Comparison of ENCODE assay signal across 13 cellular contexts in genomic region chr3:50606596-50606995, GRCh38. TPM values are rescaled to one million over a fixed set of nuclear protein-coding genes. Genes with fewer than 3 reads are reported as not detected.
DNase-seq lines count a peak whose midpoint lies in the region; ATAC-seq, FAIRE-seq and TF ChIP-seq lines count a peak whose summit lies in the region.
"Had no signal": no experiment of that assay in that cellular context is flagged by ENCODE, and none has a peak within 500 bp of the region (broad histone marks: within the 10 kb centered on the region; RNA-seq: fewer than 3 reads in every experiment).

No MANE protein-coding gene starts in this region.

- H3K9ac ChIP-seq in neural progenitor cell: no peak overlapping the region

- H3K4me1 Mint-ChIP-seq in activated CD4-positive, alpha-beta T cell treated with anti-CD3 and anti-CD28 coated beads, Interleukin-2, amount 10 ng/mL, durations not matched to agents 7 days and 5 days: peaks cover 46% of the 10 kb centered on the region
- peaks cover 96% of the 10 kb centered on the region for H3K4me1 Mint-ChIP-seq in central memory CD8-positive, alpha-beta T cell
- peaks cover 11% of the 10 kb centered on the region for H3K4me1 Mint-ChIP-seq in neural progenitor cell

- H3K27me3 Mint-ChIP-seq in activated CD4-positive, alpha-beta T cell treated with anti-CD3 and anti-CD28 coated beads, Interleukin-2, amount 10 ng/mL, durations not matched to agents 7 days and 5 days: no peaks in the 10 kb centered on the region
- no peaks in the 10 kb centered on the region for H3K27me3 Mint-ChIP-seq in central memory CD8-positive, alpha-beta T cell
- peaks cover 6% of the 10 kb centered on the region for H3K27me3 Mint-ChIP-seq in neural progenitor cell (ENCODE audit: insufficient read depth, low read depth)

- H3K27ac ChIP-seq in small intestine (ENCODE audit: low read depth in 1 of 2, low read length in 1 of 2) (peak overlapping the region in 1 of 2 donors; percentile 53), neural progenitor cell (no peak overlapping the region)
- H3K27ac ChIP-seq: cardiac muscle cell had no signal

- FAIRE-seq in small intestine (lab: Jason Lieb, UNC): no peak

- ATAC-seq in central memory CD8-positive, alpha-beta T cell (replicated peaks; ENCODE audit: extremely low read depth, poor library complexity, severe bottlenecking): peak; percentile 65
- no peak for ATAC-seq in HG03469 (IDR thresholded peaks at IDR 0.05; ENCODE audit: unreplicated experiment)

- peak overlapping the region; percentile 98 for H3K27ac Mint-ChIP-seq in activated CD4-positive, alpha-beta T cell treated with anti-CD3 and anti-CD28 coated beads, Interleukin-2, amount 10 ng/mL, durations not matched to agents 7 days and 5 days
- peak overlapping the region; percentile 98 for H3K27ac Mint-ChIP-seq in central memory CD8-positive, alpha-beta T cell (ENCODE audit: low read depth)
- no peak overlapping the region for H3K27ac Mint-ChIP-seq in neural progenitor cell

- H3K4me2 ChIP-seq in neural progenitor cell: no peak overlapping the region

- DNase-seq in NK-92 treated with Interleukin-12 subunit alpha and Interleukin-12 subunit beta, amount 100 ng/mL, for 24 hours (lab: John Stamatoyannopoulos, UW): peak; percentile 43
- DNase-seq in NK-92 (lab: John Stamatoyannopoulos, UW; ENCODE audit: unreplicated experiment) (no peak), small intestine (peak; percentile 29), neural progenitor cell (ENCODE audit: low spot score) (no peak), head of caudate nucleus (no peak)
- DNase-seq in activated CD4-positive, alpha-beta T cell treated with anti-CD3 and anti-CD28 coated beads, Interleukin-2, amount 10 ng/mL, durations not matched to agents 7 days and 5 days: peak; percentile 50
- peak in 1 of 2 donors; percentile 39 for DNase-seq in central memory CD8-positive, alpha-beta T cell (ENCODE audit: low spot score in 2 of 2)
- DNase-seq: Calu3, NCI-H2107, transverse colon had no signal

- TF ChIP-seq CTCF in neural progenitor cell (IDR thresholded peaks at IDR 0.05): no peak

- WGBS in small intestine, 3 donors: 28 to 49% (median 30%) methylated on average over 6 of the region's 6 CpGs

- POLR2A ChIA-PET in activated CD4-positive, alpha-beta T cell treated with anti-CD3 and anti-CD28 coated beads, Interleukin-2, amount 10 ng/mL, durations not matched to agents 7 days and 5 days (lab: Charles Lee): interaction anchor here (0.7 to 8.2 kb wide), 4 partner anchors 10 to 257 kb away, joined by 3 to 168 read pairs (median 40); partner anchors contain the start of gene HEMK1

- H3K4me1 ChIP-seq in small intestine (ENCODE audit: control insufficient read depth in 2 of 2, insufficient read depth in 1 of 2, low read depth in 1 of 2, low read length in 1 of 2) (peaks cover 4 to 20% of the 10 kb centered on the region in 2 donors), neural progenitor cell (peaks cover 6% of the 10 kb centered on the region)

- H3K4me3 Mint-ChIP-seq in activated CD4-positive, alpha-beta T cell treated with anti-CD3 and anti-CD28 coated beads, Interleukin-2, amount 10 ng/mL, durations not matched to agents 7 days and 5 days: peak overlapping the region; percentile 99
- peak overlapping the region; percentile 97 for H3K4me3 Mint-ChIP-seq in central memory CD8-positive, alpha-beta T cell
- no peak overlapping the region for H3K4me3 Mint-ChIP-seq in neural progenitor cell

- H3K27me3 ChIP-seq in small intestine (ENCODE audit: control insufficient read depth in 2 of 2, insufficient read depth in 2 of 2, low read length in 2 of 2) (no peaks in the 10 kb centered on the region), neural progenitor cell (peaks cover 20% of the 10 kb centered on the region)
- H3K27me3 ChIP-seq: cardiac muscle cell, transverse colon had no signal

- H3K4me3 ChIP-seq in small intestine (ENCODE audit: low read depth in 1 of 2, low read length in 2 of 2) (no peak overlapping the region), neural progenitor cell (no peak overlapping the region)
- H3K4me3 ChIP-seq: cardiac muscle cell, transverse colon had no signal

- intact Hi-C loops in head of caudate nucleus (cut with DNase I): no loop called here

- H4K20me1 ChIP-seq in neural progenitor cell (ENCODE audit: low read depth): no peaks in the 10 kb centered on the region

- H3K9me3 ChIP-seq in small intestine (ENCODE audit: control insufficient read depth, low read depth) (no peaks in the 10 kb centered on the region), neural progenitor cell (ENCODE audit: low read depth) (no peaks in the 10 kb centered on the region)
- H3K9me3 ChIP-seq: transverse colon had no signal

- CTCF ChIA-PET in activated CD4-positive, alpha-beta T cell treated with anti-CD3 and anti-CD28 coated beads, Interleukin-2, amount 10 ng/mL, durations not matched to agents 7 days and 5 days (lab: Charles Lee): interaction anchor here (3.4 to 13.4 kb wide), 4 partner anchors 8 to 33 kb away, joined by 12 to 211 read pairs (median 134); partner anchors contain the start of genes HEMK1 and MAPKAPK3

- H3K9me3 Mint-ChIP-seq in activated CD4-positive, alpha-beta T cell treated with anti-CD3 and anti-CD28 coated beads, Interleukin-2, amount 10 ng/mL, durations not matched to agents 7 days and 5 days: no peaks in the 10 kb centered on the region
- H3K9me3 Mint-ChIP-seq in central memory CD8-positive, alpha-beta T cell: no peaks in the 10 kb centered on the region
- no peaks in the 10 kb centered on the region for H3K9me3 Mint-ChIP-seq in neural progenitor cell

- H3F3A ChIP-seq in neural progenitor cell (ENCODE audit: low read depth): peaks cover 9% of the 10 kb centered on the region

- H3K36me3 ChIP-seq in small intestine (ENCODE audit: control insufficient read depth in 2 of 2, insufficient read depth in 2 of 2, low read length in 2 of 2) (peaks cover 0 to 3% of the 10 kb centered on the region in 2 donors), neural progenitor cell (no peaks in the 10 kb centered on the region)

- no peak overlapping the region for H2AFZ ChIP-seq in neural progenitor cell (replicated peaks)

- H3K79me2 ChIP-seq in neural progenitor cell (ENCODE audit: low read depth): no peaks in the 10 kb centered on the region

- peaks cover 96% of the 10 kb centered on the region for H3K36me3 Mint-ChIP-seq in activated CD4-positive, alpha-beta T cell treated with anti-CD3 and anti-CD28 coated beads, Interleukin-2, amount 10 ng/mL, durations not matched to agents 7 days and 5 days (ENCODE audit: low read depth)
- peaks cover 56% of the 10 kb centered on the region for H3K36me3 Mint-ChIP-seq in central memory CD8-positive, alpha-beta T cell (ENCODE audit: insufficient read depth)
- no peaks in the 10 kb centered on the region for H3K36me3 Mint-ChIP-seq in neural progenitor cell

RNA-seq across cellular contexts. Expression of gene CISH, which starts 5.0 kb away (rescaled TPM):
- 100 to 1,000 TPM; 300 to 308 TPM for total RNA-seq in activated CD4-positive, alpha-beta T cell treated with anti-CD3 and anti-CD28 coated beads, Interleukin-2, amount 10 ng/mL, durations not matched to agents 7 days and 5 days
- 1 to 10 TPM; 4.8 to 7.8 (median 6.9) TPM for polyA plus RNA-seq in small intestine
- total RNA-seq in neural progenitor cell (ENCODE audit: low replicate concordance): 0.32 and 0.90 TPM in 2 replicates
- total RNA-seq: OCI-LY7 had no signal

RNA-seq across cellular contexts. Expression of gene MAPKAPK3, which starts 10.4 kb away (rescaled TPM):
- total RNA-seq in activated CD4-positive, alpha-beta T cell treated with anti-CD3 and anti-CD28 coated beads, Interleukin-2, amount 10 ng/mL, durations not matched to agents 7 days and 5 days: 100 to 1,000 TPM; 135 to 140 TPM
- polyA plus RNA-seq in small intestine: 10 to 100 TPM; 28.2 to 34.4 (median 28.6) TPM
- total RNA-seq in neural progenitor cell (ENCODE audit: low replicate concordance): 47.7 and 77.5 TPM in 2 replicates

RNA-seq across cellular contexts. Expression of gene HEMK1, which starts 37.3 kb away (rescaled TPM):
- 10 to 100 TPM; 42.3 to 49.0 TPM for total RNA-seq in activated CD4-positive, alpha-beta T cell treated with anti-CD3 and anti-CD28 coated beads, Interleukin-2, amount 10 ng/mL, durations not matched to agents 7 days and 5 days
- 10 to 100 TPM; 13.9 to 18.1 (median 13.9) TPM for polyA plus RNA-seq in small intestine
- total RNA-seq in neural progenitor cell (ENCODE audit: low replicate concordance): 9.3 and 20.8 TPM in 2 replicates

RNA-seq across cellular contexts. Expression of gene C3orf18, which starts 39.0 kb away (rescaled TPM):
- 10 to 100 TPM; 29.0 to 33.9 TPM for total RNA-seq in activated CD4-positive, alpha-beta T cell treated with anti-CD3 and anti-CD28 coated beads, Interleukin-2, amount 10 ng/mL, durations not matched to agents 7 days and 5 days
- polyA plus RNA-seq in small intestine: 1 to 10 TPM; 1.1 to 3.9 (median 1.9) TPM
- total RNA-seq in neural progenitor cell (ENCODE audit: low replicate concordance): 8.5 and 15.6 TPM in 2 replicates

Comparison
In these comparisons a context has a peak if more than half of its experiments do, and no peak if none do; other contexts are left out.
1. DNase-seq: peak in NK-92 treated with Interleukin-12 subunit alpha and Interleukin-12 subunit beta, amount 100 ng/mL, for 24 hours (single experiment), activated CD4-positive, alpha-beta T cell treated with anti-CD3 and anti-CD28 coated beads, Interleukin-2, amount 10 ng/mL, durations not matched to agents 7 days and 5 days (single experiment) and small intestine (single experiment); none in NK-92 (single experiment), neural progenitor cell (single experiment) and head of caudate nucleus (0 of 42).
2. RNA of gene CISH, which starts 5.0 kb away (total RNA-seq): 300 to 308 TPM in activated CD4-positive, alpha-beta T cell treated with anti-CD3 and anti-CD28 coated beads, Interleukin-2, amount 10 ng/mL, durations not matched to agents 7 days and 5 days; 0.32 to 0.90 TPM in neural progenitor cell; every median in the first group is over 100 times any median in the second.